ENCODE assay signal across 9 cellular contexts in genomic region chr2:144703852-144704324, GRCh38.
A peak's percentile ranks its signal among the peaks of the same experiment; 100 is the strongest.
DNase-seq lines count a peak whose midpoint lies in the region; ATAC-seq and TF ChIP-seq lines count a peak whose summit lies in the region.
"Had no signal": no experiment of that assay in that cellular context is flagged by ENCODE, and none has a peak within 500 bp of the region (broad histone marks: within the 10 kb centered on the region; RNA-seq: fewer than 3 reads in every experiment).

No MANE protein-coding gene starts in this region.

- intact Hi-C loops in stomach (cut with DNase I; ENCODE audit: low total_unique reads) (no loop called here), prostate gland (cut with DNase I) (no loop called here)

- no peaks in the 10 kb centered on the region for H4K20me1 ChIP-seq in SK-N-SH (ENCODE audit: insufficient read depth)
- no peaks in the 10 kb centered on the region for H4K20me1 ChIP-seq in OCI-LY3 (ENCODE audit: insufficient read depth, low read length)

- no peaks in the 10 kb centered on the region for H3F3A ChIP-seq in SK-N-SH (replicated peaks; ENCODE audit: insufficient read depth)

- peaks cover 29% of the 10 kb centered on the region for H3K27me3 Mint-ChIP-seq in activated CD8-positive, alpha-beta memory T cell treated with anti-CD3 and anti-CD28 coated beads, Interleukin-2, amount 10 ng/mL, durations not matched to agents 7 days and 5 days

- TF ChIP-seq CTCF in SK-N-SH (IDR thresholded peaks at IDR 0.05), result no peak
- no peak for TF ChIP-seq CTCF in OCI-LY3 (IDR thresholded peaks at IDR 0.05; ENCODE audit: low read depth, low read length)
- no peak for TF ChIP-seq CTCF in fibroblast of the aortic adventitia (IDR thresholded peaks at IDR 0.05; ENCODE audit: insufficient read depth, low read length)
- no peak for TF ChIP-seq CTCF in stomach (IDR thresholded peaks at IDR 0.05)
- no peak for TF ChIP-seq CTCF in prostate gland (IDR thresholded peaks at IDR 0.05)

- H3K36me3 Mint-ChIP-seq in activated CD8-positive, alpha-beta memory T cell treated with anti-CD3 and anti-CD28 coated beads, Interleukin-2, amount 10 ng/mL, durations not matched to agents 7 days and 5 days, result no peaks in the 10 kb centered on the region

- H3K9ac ChIP-seq in SK-N-SH (no peak overlapping the region), OCI-LY3 (ENCODE audit: low read length) (peak overlapping the region; percentile 10; the same call in 1 of the 2 replicates)

- no peaks in the 10 kb centered on the region for H3K9me2 ChIP-seq in SK-N-SH

- CTCF ChIA-PET in SK-N-SH (lab: Yijun Ruan, JAX), result no interaction called here
- CTCF ChIA-PET in activated CD8-positive, alpha-beta memory T cell treated with anti-CD3 and anti-CD28 coated beads, Interleukin-2, amount 10 ng/mL, durations not matched to agents 7 days and 5 days (lab: Charles Lee), result no interaction called here

- H3K4me3 ChIP-seq in SK-N-SH (ENCODE audit: low read depth in 2 of 2, low read length in 1 of 2), result no peak overlapping the region
- peak overlapping the region; percentile 58 for H3K4me3 ChIP-seq in OCI-LY3 (ENCODE audit: low read length)
- H3K4me3 ChIP-seq in fibroblast of the aortic adventitia (ENCODE audit: low read depth, low read length), result no peak overlapping the region
- no peak overlapping the region for H3K4me3 ChIP-seq in stomach
- H3K4me3 ChIP-seq in prostate gland, result no peak overlapping the region
- H3K4me3 ChIP-seq: ascending aorta had no signal

- no peaks in the 10 kb centered on the region for H3K4me1 ChIP-seq in SK-N-SH (ENCODE audit: control insufficient read depth in 1 of 2, insufficient read depth in 2 of 2, low read depth in 1 of 2, low read length in 1 of 2)
- H3K4me1 ChIP-seq in OCI-LY3 (ENCODE audit: low read length), result peaks cover 49% of the 10 kb centered on the region
- no peaks in the 10 kb centered on the region for H3K4me1 ChIP-seq in stomach
- H3K4me1 ChIP-seq in prostate gland (replicated peaks), result no peaks in the 10 kb centered on the region

- DNase-seq in SK-N-SH, result no peak
- DNase-seq in fibroblast of the aortic adventitia (ENCODE audit: low read depth), result peak; percentile 57
- peak; percentile 26 for DNase-seq in stomach
- no peak for DNase-seq in prostate gland (ENCODE audit: low spot score)
- no peak for DNase-seq in activated CD8-positive, alpha-beta memory T cell treated with anti-CD3 and anti-CD28 coated beads, Interleukin-2, amount 10 ng/mL, durations not matched to agents 7 days and 5 days

- no peak for ATAC-seq in SK-N-SH treated with all-trans-retinoic acid at 6 μM for 48 hours
- ATAC-seq in HG02623 (IDR thresholded peaks at IDR 0.05; ENCODE audit: unreplicated experiment), result no peak
- ATAC-seq in activated CD8-positive, alpha-beta memory T cell treated with anti-CD3 and anti-CD28 coated beads, Interleukin-2, amount 10 ng/mL, durations not matched to agents 7 days and 5 days, result no peak

- WGBS in SK-N-SH (ENCODE audit: low lambda C conversion rate), result 74% methylated on average over 5 of the region's 5 CpGs
- WGBS in stomach, 5 donors, result 55 to 82% (median 69%) methylated on average over 5 of the region's 5 CpGs
- 88% methylated on average over 5 of the region's 5 CpGs for WGBS in prostate gland

- H3K27ac ChIP-seq in SK-N-SH (ENCODE audit: low read depth in 2 of 2, low read length in 1 of 2) (no peak overlapping the region), OCI-LY3 (ENCODE audit: low read length) (no peak overlapping the region; the same call in 1 of the 2 replicates), stomach (peak overlapping the region in 1 of 5 donors; percentile 15), prostate gland (no peak overlapping the region)
- H3K27ac ChIP-seq: ascending aorta had no signal

- no peaks in the 10 kb centered on the region for H3K79me2 ChIP-seq in SK-N-SH (ENCODE audit: insufficient read depth)
- H3K79me2 ChIP-seq in OCI-LY3 (ENCODE audit: low read length), result no peaks in the 10 kb centered on the region

- POLR2A ChIA-PET in SK-N-SH (lab: Yijun Ruan, JAX), result no interaction called here

- no peaks in the 10 kb centered on the region for H3K36me3 ChIP-seq in SK-N-SH (replicated peaks in 1 of 2; ENCODE audit: control insufficient read depth in 1 of 2, insufficient read depth in 2 of 2, low read length in 1 of 2)
- H3K36me3 ChIP-seq in OCI-LY3 (replicated peaks; ENCODE audit: low read depth, low read length), result no peaks in the 10 kb centered on the region
- no peaks in the 10 kb centered on the region for H3K36me3 ChIP-seq in stomach
- H3K36me3 ChIP-seq in prostate gland, result no peaks in the 10 kb centered on the region
- H3K36me3 ChIP-seq: ascending aorta had no signal

- no peaks in the 10 kb centered on the region for H3K27me3 ChIP-seq in SK-N-SH (ENCODE audit: insufficient read depth)
- H3K27me3 ChIP-seq in OCI-LY3 (ENCODE audit: low read depth, low read length), result no peaks in the 10 kb centered on the region
- no peaks in the 10 kb centered on the region for H3K27me3 ChIP-seq in stomach
- H3K27me3 ChIP-seq in prostate gland (replicated peaks; ENCODE audit: insufficient read depth), result no peaks in the 10 kb centered on the region
- H3K27me3 ChIP-seq: ascending aorta had no signal

- H3K9me3 ChIP-seq in SK-N-SH, result no peaks in the 10 kb centered on the region
- H3K9me3 ChIP-seq in OCI-LY3 (ENCODE audit: insufficient read depth, low read length), result no peaks in the 10 kb centered on the region; the same call in 1 of the 2 replicates
- H3K9me3 ChIP-seq in stomach, result no peaks in the 10 kb centered on the region
- H3K9me3 ChIP-seq in prostate gland, result no peaks in the 10 kb centered on the region
- H3K9me3 ChIP-seq: ascending aorta had no signal

- no peak for TF ChIP-seq POLR2A in stomach (IDR thresholded peaks at IDR 0.05)
- no peak for TF ChIP-seq POLR2A in prostate gland (IDR thresholded peaks at IDR 0.05)

- no peak overlapping the region for H3K4me3 Mint-ChIP-seq in activated CD8-positive, alpha-beta memory T cell treated with anti-CD3 and anti-CD28 coated beads, Interleukin-2, amount 10 ng/mL, durations not matched to agents 7 days and 5 days

- H3K27ac Mint-ChIP-seq in activated CD8-positive, alpha-beta memory T cell treated with anti-CD3 and anti-CD28 coated beads, Interleukin-2, amount 10 ng/mL, durations not matched to agents 7 days and 5 days, result no peak overlapping the region

- H3K4me1 Mint-ChIP-seq in activated CD8-positive, alpha-beta memory T cell treated with anti-CD3 and anti-CD28 coated beads, Interleukin-2, amount 10 ng/mL, durations not matched to agents 7 days and 5 days, result no peaks in the 10 kb centered on the region

- TF ChIP-seq EP300 in SK-N-SH (IDR thresholded peaks at IDR 0.05; ENCODE audit: borderline replicate concordance in 1 of 2, low read depth in 1 of 2, low read length in 1 of 2), result no peak
- no peak for TF ChIP-seq EP300 in stomach (IDR thresholded peaks at IDR 0.05)

- TF ChIP-seq RAD21 in SK-N-SH (IDR thresholded peaks at IDR 0.05; ENCODE audit: low read length), result no peak

- no peaks in the 10 kb centered on the region for H3K9me3 Mint-ChIP-seq in activated CD8-positive, alpha-beta memory T cell treated with anti-CD3 and anti-CD28 coated beads, Interleukin-2, amount 10 ng/mL, durations not matched to agents 7 days and 5 days (ENCODE audit: low read depth)

- H3K4me2 ChIP-seq in SK-N-SH (no peak overlapping the region), OCI-LY3 (ENCODE audit: low read length) (peak overlapping the region; percentile 70)

- H2AFZ ChIP-seq in SK-N-SH (ENCODE audit: low read depth) (no peak overlapping the region), OCI-LY3 (ENCODE audit: low read depth, low read length) (no peak overlapping the region)

TF ChIP-seq in SK-N-SH, 30 proteins besides CTCF, POLR2A, EP300 and RAD21:
- TF ChIP-seq JUND (IDR thresholded peaks at IDR 0.05) (peak; percentile 17; the same call in 1 of the 2 replicates), SMC3 (IDR thresholded peaks at IDR 0.05; ENCODE audit: low read depth, low read length) (no peak)

TF ChIP-seq in SK-N-SH treated with all-trans-retinoic acid at 6 μM for 48 hours, 23 proteins besides CTCF, POLR2A, EP300 and RAD21:
- no peak for TF ChIP-seq POU6F1 (CRISPR knock-in tag; IDR thresholded peaks at IDR 0.05; ENCODE audit: borderline replicate concordance, low read depth)
- no peak for TF ChIP-seq CSRNP3 (CRISPR knock-in tag; IDR thresholded peaks at IDR 0.05)
- TF ChIP-seq ISL1 (CRISPR knock-in tag; IDR thresholded peaks at IDR 0.05), result no peak
- TF ChIP-seq ARNTL (CRISPR knock-in tag; IDR thresholded peaks at IDR 0.05; ENCODE audit: borderline replicate concordance, low read depth), result no peak
- TF ChIP-seq ZFP30 (CRISPR knock-in tag; IDR thresholded peaks at IDR 0.05), result no peak

Comparison
In these comparisons a context has a peak if more than half of its experiments do, and no peak if none do; other contexts are left out.
1. DNase-seq: peak in fibroblast of the aortic adventitia (single experiment) and stomach (single experiment); none in SK-N-SH (single experiment), prostate gland (single experiment) and activated CD8-positive, alpha-beta memory T cell treated with anti-CD3 and anti-CD28 coated beads, Interleukin-2, amount 10 ng/mL, durations not matched to agents 7 days and 5 days (single experiment).